Comparison of ENCODE assay signal across 8 cellular contexts in genomic region chr14:101849125-101849524, GRCh38.
DNase-seq lines count a peak whose midpoint lies in the region; ATAC-seq and TF ChIP-seq lines count a peak whose summit lies in the region.

No MANE protein-coding gene starts in this region.

- H3K79me2 ChIP-seq in smooth muscle cell (ENCODE audit: low read depth), result peaks cover 93% of the 10 kb centered on the region

- peak in 1 of 2 donors; percentile 54 for DNase-seq in heart right ventricle
- no peak for DNase-seq in smooth muscle cell (lab: John Stamatoyannopoulos, UW; ENCODE audit: unreplicated experiment)
- no peak for DNase-seq in GF-D8 (lab: John Stamatoyannopoulos, UW)
- no peak for DNase-seq in GOT3 (lab: John Stamatoyannopoulos, UW)
- no peak for DNase-seq in anterior cingulate cortex (lab: John Stamatoyannopoulos, UW)

- TF ChIP-seq CTCF in heart right ventricle (IDR thresholded peaks at IDR 0.05), result no peak
- no peak for TF ChIP-seq CTCF in smooth muscle cell (IDR thresholded peaks at IDR 0.05; ENCODE audit: borderline replicate concordance, insufficient read depth, poor library complexity, severe bottlenecking)

- H3K4me2 ChIP-seq in smooth muscle cell, result no peak overlapping the region

- ATAC-seq in GM18502 (IDR thresholded peaks at IDR 0.05; ENCODE audit: poor library complexity, unreplicated experiment) (peak; percentile 74), GM21390 (IDR thresholded peaks at IDR 0.05; ENCODE audit: unreplicated experiment) (peak; percentile 77), HG03354 (IDR thresholded peaks at IDR 0.05; ENCODE audit: poor library complexity, severe bottlenecking, unreplicated experiment) (peak; percentile 85), heart right ventricle (peak in 7 of 8 donors; percentile 15 to 87 (median 65))

- 38 to 47% methylated on average over 10 of the region's 10 CpGs for WGBS in heart right ventricle, 2 donors
- 82% methylated on average over 10 of the region's 10 CpGs for WGBS in smooth muscle cell (ENCODE audit: low lambda C conversion rate)

- no peak overlapping the region for H3K4me3 ChIP-seq in heart right ventricle
- no peak overlapping the region for H3K4me3 ChIP-seq in smooth muscle cell

- intact Hi-C loops in heart right ventricle (cut with DNase I), result no loop called here

- H3F3A ChIP-seq in smooth muscle cell (ENCODE audit: low read depth), result no peaks in the 10 kb centered on the region

- H3K9me3 ChIP-seq in heart right ventricle, result no peaks in the 10 kb centered on the region
- no peaks in the 10 kb centered on the region for H3K9me3 ChIP-seq in smooth muscle cell (replicated peaks; ENCODE audit: low read depth)

- H4K20me1 ChIP-seq in smooth muscle cell (ENCODE audit: low read depth), result peaks cover 99% of the 10 kb centered on the region

- H3K4me1 ChIP-seq in heart right ventricle, result peaks cover 6 to 94% (median 66%) of the 10 kb centered on the region in 9 donors
- H3K4me1 ChIP-seq in smooth muscle cell (ENCODE audit: low read depth), result no peaks in the 10 kb centered on the region

- no peak overlapping the region for H3K9ac ChIP-seq in smooth muscle cell (ENCODE audit: low read depth)

- H3K27me3 ChIP-seq in heart right ventricle, result no peaks in the 10 kb centered on the region
- no peaks in the 10 kb centered on the region for H3K27me3 ChIP-seq in smooth muscle cell (ENCODE audit: low read depth)

- no peak overlapping the region for H2AFZ ChIP-seq in smooth muscle cell (ENCODE audit: low read depth)

- H3K27ac ChIP-seq in heart right ventricle (peak overlapping the region in 9 of 10 donors; percentile 18 to 75 (median 50)), smooth muscle cell (ENCODE audit: low read depth) (no peak overlapping the region)

- H3K36me3 ChIP-seq in heart right ventricle (no peaks in the 10 kb centered on the region), smooth muscle cell (ENCODE audit: low read depth) (no peaks in the 10 kb centered on the region)
